In the genomic region with DNA sequence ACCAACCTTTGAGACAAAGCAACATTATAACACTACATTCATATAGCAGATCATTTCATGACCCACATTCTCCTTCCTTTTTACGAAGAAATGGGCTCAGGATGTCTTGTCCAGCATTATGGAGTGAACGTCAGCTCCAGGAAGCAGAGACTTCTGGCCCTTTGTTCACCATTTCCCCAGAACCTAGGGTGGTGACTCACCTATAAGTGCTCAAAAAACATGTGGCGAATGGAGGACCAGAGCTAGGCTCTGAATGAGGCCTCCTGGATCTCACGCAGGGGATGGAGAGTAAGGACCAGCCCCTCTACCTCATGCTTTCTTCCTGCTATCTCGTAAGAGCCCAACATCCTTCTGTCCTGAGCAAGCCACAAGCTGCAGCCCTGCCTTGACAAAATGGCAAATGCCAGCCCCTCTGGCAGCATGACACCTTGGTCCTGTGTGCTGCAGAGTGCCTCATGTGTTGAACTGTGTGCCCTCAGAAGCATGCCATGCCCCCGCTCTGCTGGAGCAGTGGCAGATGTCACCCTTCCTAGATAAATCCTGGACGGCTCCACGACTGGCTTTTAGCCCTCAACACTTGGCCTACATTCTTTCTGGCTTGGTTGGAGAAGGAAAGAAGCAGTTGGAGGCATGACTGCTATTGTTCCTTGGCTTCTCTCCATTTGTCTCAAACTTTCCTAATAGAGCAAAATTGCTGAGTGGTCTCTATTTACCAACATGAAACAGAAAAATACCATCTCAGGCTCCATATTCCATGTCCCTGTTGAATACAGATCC, we compare ENCODE assay signal across 8 cellular contexts. TPM values are rescaled to one million over a fixed set of nuclear protein-coding genes. Genes with fewer than 3 reads are reported as not detected.
DNase-seq lines count a peak whose midpoint lies in the region; ATAC-seq and TF ChIP-seq lines count a peak whose summit lies in the region.

No MANE protein-coding gene starts in this region.

- WGBS in adrenal gland, 4 donors = 56 to 76% (median 63%) methylated on average over 5 to 8 of the region's 8 CpGs

- no peaks in the 10 kb centered on the region for H3K27me3 ChIP-seq in adrenal gland
- H3K27me3 ChIP-seq in skeletal muscle tissue (ENCODE audit: control insufficient read depth in 3 of 3, insufficient read depth in 3 of 3, low read length in 3 of 3) = no peaks in the 10 kb centered on the region

- H3K27ac ChIP-seq in adrenal gland (peak overlapping the region; percentile 87 to 98 (median 95)), skeletal muscle tissue (ENCODE audit: low read depth, low read length) (peak overlapping the region; percentile 7)

- DNase-seq in GM03348 (ENCODE audit: low spot score) (peak; percentile 62), adrenal gland (peak in 3 of 7 donors; percentile 39 to 66 (median 53)), left ventricle myocardium superior (peak; percentile 77), hypothalamus (lab: John Stamatoyannopoulos, UW) (no peak), NCI-H2171 treated with DMSO at 0.1 percent for 48 hours (lab: John Stamatoyannopoulos, UW) (no peak)
- no peak for DNase-seq in activated CD8-positive, alpha-beta memory T cell treated with anti-CD3 and anti-CD28 coated beads, Interleukin-2, amount 50 U/mL, for 4 hours
- DNase-seq in stimulated activated CD4-positive, alpha-beta T cell treated with anti-CD3 and anti-CD28 coated beads, Interleukin-4, amount 100 ng/mL, for 24 hours = no peak

- H3K4me3 ChIP-seq in adrenal gland (no peak overlapping the region), skeletal muscle tissue (ENCODE audit: low read length in 3 of 3) (peak overlapping the region in 1 of 3 donors; percentile 32)

- H3K9me3 ChIP-seq in adrenal gland (replicated peaks in 1 of 3) (no peaks in the 10 kb centered on the region), skeletal muscle tissue (ENCODE audit: control insufficient read depth in 3 of 3, low read length in 3 of 3) (no peaks in the 10 kb centered on the region)

- H3K36me3 ChIP-seq in adrenal gland (replicated peaks in 1 of 2) = peaks cover 0 to 8% of the 10 kb centered on the region in 2 donors
- peaks cover 11 to 24% (median 16%) of the 10 kb centered on the region in 3 donors for H3K36me3 ChIP-seq in skeletal muscle tissue (ENCODE audit: control insufficient read depth in 3 of 3, insufficient read depth in 3 of 3, low read length in 3 of 3)

- intact Hi-C loops in adrenal gland (cut with DNase I) = no loop called here
- intact Hi-C loops in left ventricle myocardium superior (cut with micrococcal nuclease) = no loop called here

- no peak overlapping the region for H3K9ac ChIP-seq in skeletal muscle tissue (ENCODE audit: low read depth in 1 of 3, low read length in 3 of 3)

- no peak for TF ChIP-seq CTCF in adrenal gland (IDR thresholded peaks at IDR 0.05)

- ATAC-seq in left ventricle myocardium superior = peak; percentile 82

- H3K4me1 ChIP-seq in adrenal gland (replicated peaks in 1 of 2) (peaks cover 68 to 89% of the 10 kb centered on the region in 2 donors), skeletal muscle tissue (ENCODE audit: control insufficient read depth in 3 of 3, insufficient read depth in 3 of 3, low read length in 3 of 3) (peaks cover 28 to 38% (median 36%) of the 10 kb centered on the region in 3 donors)

- peak in 1 of 2 donors; percentile 29 for TF ChIP-seq POLR2A in adrenal gland (IDR thresholded peaks at IDR 0.05)

RNA-seq across cellular contexts. Expression of a gene that starts 6.5 kb away (rescaled TPM):
- 100 to 1,000 TPM; 119 to 359 (median 144) TPM for total RNA-seq in adrenal gland
- polyA plus RNA-seq in adrenal gland = 100 to 1,000 TPM; 210 to 265 (median 254) TPM
- 45.4 TPM for total RNA-seq in left ventricle myocardium superior
- total RNA-seq in skeletal muscle tissue = 20.9 TPM

RNA-seq across cellular contexts. Expression of a gene that starts 45.1 kb away (rescaled TPM):
- total RNA-seq in adrenal gland = 10 to 100 TPM in 7 of 8 donors, 1 to 10 TPM in 1; 8.3 to 22.2 (median 18.8) TPM
- 10 to 100 TPM; 18.2 to 45.5 (median 22.4) TPM for polyA plus RNA-seq in adrenal gland
- 11.1 TPM for total RNA-seq in left ventricle myocardium superior
- total RNA-seq in skeletal muscle tissue = 8.4 TPM

Comparison
In these comparisons a context has a peak if more than half of its experiments do, and no peak if none do; other contexts are left out.
1. DNase-seq: peak in GM03348 (single experiment) and left ventricle myocardium superior (single experiment); none in hypothalamus (0 of 51), activated CD8-positive, alpha-beta memory T cell treated with anti-CD3 and anti-CD28 coated beads, Interleukin-2, amount 50 U/mL, for 4 hours (single experiment), NCI-H2171 treated with DMSO at 0.1 percent for 48 hours (single experiment) and stimulated activated CD4-positive, alpha-beta T cell treated with anti-CD3 and anti-CD28 coated beads, Interleukin-4, amount 100 ng/mL, for 24 hours (single experiment).